In the genomic region with DNA sequence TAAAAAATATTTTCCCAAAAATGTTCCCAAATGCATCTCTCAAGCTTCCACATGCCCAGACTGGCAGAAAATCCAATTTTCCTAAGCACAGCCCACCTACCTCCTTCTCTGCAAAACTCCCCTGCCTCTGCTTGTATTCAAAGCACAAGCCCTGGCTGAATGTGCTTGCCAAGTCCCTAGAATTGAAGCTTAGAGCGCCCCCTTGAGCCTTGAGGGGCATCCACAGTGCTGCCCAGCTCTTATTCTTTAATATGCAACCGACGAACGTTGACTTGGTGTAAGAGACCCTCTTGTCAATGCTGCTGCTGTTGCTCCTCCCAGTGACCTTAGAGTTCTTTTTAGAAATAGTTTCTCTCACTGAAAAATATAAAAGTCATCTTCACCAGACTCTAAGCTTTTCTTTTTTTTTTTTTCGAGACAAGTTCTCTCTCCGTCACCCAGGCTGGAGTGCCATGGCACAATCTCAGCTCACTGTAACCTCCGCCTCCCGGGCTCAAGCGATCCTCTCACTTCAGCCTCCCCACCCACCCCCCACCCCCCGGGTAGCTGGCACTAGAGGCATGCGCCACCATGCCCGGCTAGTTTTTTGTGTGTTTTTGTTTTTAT, we compare ENCODE assay signal across 8 cellular contexts.
DNase-seq lines count a peak whose midpoint lies in the region; ATAC-seq and TF ChIP-seq lines count a peak whose summit lies in the region.

No MANE protein-coding gene starts in this region.

- no peak for TF ChIP-seq POLR2A in esophagus squamous epithelium (IDR thresholded peaks at IDR 0.05)

- H3K36me3 ChIP-seq in esophagus squamous epithelium, result no peaks in the 10 kb centered on the region

- peaks cover 9 to 11% of the 10 kb centered on the region in 2 donors for H3K27me3 Mint-ChIP-seq in natural killer cell (ENCODE audit: low read depth in 2 of 2)

- intact Hi-C loops in esophagus squamous epithelium (cut with DNase I), result no loop called here
- intact Hi-C loops in natural killer cell (cut with micrococcal nuclease), result loop anchor here (1.0 to 2.0 kb wide), 2 partner anchors 130 to 179 kb away; no protein-coding TSS in a partner anchor

- ATAC-seq in natural killer cell, result peak; percentile 75 to 98 (median 85)
- ATAC-seq in stimulated activated effector memory CD8-positive, alpha-beta T cell treated with anti-CD3 and anti-CD28 coated beads, Interleukin-12 subunit alpha, Interleukin-12 subunit beta, amount 100 ng/mL, for 72 hours, result peak; percentile 87
- no peak for ATAC-seq in HG03139 (IDR thresholded peaks at IDR 0.05; ENCODE audit: unreplicated experiment)

- no peaks in the 10 kb centered on the region for H3K4me1 ChIP-seq in esophagus squamous epithelium

- TF ChIP-seq CTCF in esophagus squamous epithelium (IDR thresholded peaks at IDR 0.05) (peak; percentile 59 to 75 (median 67)), natural killer cell (IDR thresholded peaks at IDR 0.05) (peak; percentile 75)

- no peak overlapping the region for H3K4me3 ChIP-seq in esophagus squamous epithelium

- no peaks in the 10 kb centered on the region for H3K9me3 ChIP-seq in esophagus squamous epithelium

- no peaks in the 10 kb centered on the region for H3K9me3 Mint-ChIP-seq in natural killer cell
- no peaks in the 10 kb centered on the region for H3K9me3 Mint-ChIP-seq in stimulated activated effector memory CD8-positive, alpha-beta T cell treated with anti-CD3 and anti-CD28 coated beads, Interleukin-12 subunit alpha, Interleukin-12 subunit beta, amount 100 ng/mL, for 72 hours

- H3K4me1 Mint-ChIP-seq in natural killer cell, result peaks cover 5% of the 10 kb centered on the region in 2 donors
- H3K4me1 Mint-ChIP-seq in stimulated activated effector memory CD8-positive, alpha-beta T cell treated with anti-CD3 and anti-CD28 coated beads, Interleukin-12 subunit alpha, Interleukin-12 subunit beta, amount 100 ng/mL, for 72 hours, result peaks cover 5% of the 10 kb centered on the region

- H3K36me3 Mint-ChIP-seq in natural killer cell, result no peaks in the 10 kb centered on the region
- H3K36me3 Mint-ChIP-seq in stimulated activated effector memory CD8-positive, alpha-beta T cell treated with anti-CD3 and anti-CD28 coated beads, Interleukin-12 subunit alpha, Interleukin-12 subunit beta, amount 100 ng/mL, for 72 hours, result no peaks in the 10 kb centered on the region

- WGBS in esophagus squamous epithelium, 2 donors, result 51 to 59% methylated on average over 11 to 12 of the region's 12 CpGs

- no peak overlapping the region for H3K4me3 Mint-ChIP-seq in natural killer cell
- no peak overlapping the region for H3K4me3 Mint-ChIP-seq in stimulated activated effector memory CD8-positive, alpha-beta T cell treated with anti-CD3 and anti-CD28 coated beads, Interleukin-12 subunit alpha, Interleukin-12 subunit beta, amount 100 ng/mL, for 72 hours

- no peak overlapping the region for H3K27ac Mint-ChIP-seq in natural killer cell
- no peak overlapping the region for H3K27ac Mint-ChIP-seq in stimulated activated effector memory CD8-positive, alpha-beta T cell treated with anti-CD3 and anti-CD28 coated beads, Interleukin-12 subunit alpha, Interleukin-12 subunit beta, amount 100 ng/mL, for 72 hours

- DNase-seq in EL, result peak; percentile 73
- DNase-seq in HUDEP-2 (lab: John Stamatoyannopoulos, UW; ENCODE audit: unreplicated experiment in 76 of 76), result peak in 72 of 76 experiments; percentile 15 to 85 (median 63)
- peak; percentile 87 for DNase-seq in OCI-M1 (lab: John Stamatoyannopoulos, UW)
- DNase-seq in activated T-cell treated with anti-CD3 and anti-CD28 coated beads for 4 hours, result peak; percentile 60
- no peak for DNase-seq in esophagus squamous epithelium (lab: John Stamatoyannopoulos, UW)
- DNase-seq in natural killer cell, result peak; percentile 44
- peak; percentile 67 to 84 for DNase-seq in stimulated activated effector memory CD8-positive, alpha-beta T cell treated with anti-CD3 and anti-CD28 coated beads, Interleukin-12 subunit alpha, Interleukin-12 subunit beta, amount 100 ng/mL, for 72 hours (ENCODE audit: low spot score in 2 of 2)

- no peak overlapping the region for H3K27ac ChIP-seq in esophagus squamous epithelium

- no peaks in the 10 kb centered on the region for H3K27me3 ChIP-seq in esophagus squamous epithelium
